ENCODE assay signal across 13 cellular contexts in genomic region chr1:41689596-41689995, GRCh38.
DNase-seq lines count a peak whose midpoint lies in the region; ATAC-seq and TF ChIP-seq lines count a peak whose summit lies in the region.
"Had no signal": no experiment of that assay in that cellular context is flagged by ENCODE, and none has a peak within 500 bp of the region (broad histone marks: within the 10 kb centered on the region; RNA-seq: fewer than 3 reads in every experiment).

No MANE protein-coding gene starts in this region.

- no peak overlapping the region for H2BK5ac ChIP-seq in IMR-90 (ENCODE audit: low read depth, low read length, poor library complexity, severe bottlenecking)

- BruUV-seq in IMR-90 (replicated peaks; lab: Mats Ljungman, UMichigan): no TSS peak

- H4K5ac ChIP-seq in IMR-90 (ENCODE audit: low read depth, low read length): no peak overlapping the region

- peaks cover 8% of the 10 kb centered on the region; the same call in 1 of the 2 replicates for H3K9me1 ChIP-seq in IMR-90 (ENCODE audit: insufficient read depth, low read length)

- H2AFZ ChIP-seq in IMR-90 (replicated peaks; ENCODE audit: low read length, poor library complexity): peak overlapping the region; percentile 59

- no peak for DNase-seq in IMR-90
- peak in 44 of 61 donors; percentile 14 to 85 (median 53) for DNase-seq in caudate nucleus (lab: John Stamatoyannopoulos, UW)
- no peak for DNase-seq in left lung
- no peak for DNase-seq in sigmoid colon
- DNase-seq in HEK293T (ENCODE audit: extremely low spot score): no peak
- no peak for DNase-seq in NCI-H2196 treated with DMSO at 0.1 percent for 48 hours (lab: John Stamatoyannopoulos, UW; ENCODE audit: unreplicated experiment)
- DNase-seq: activated CD4-positive, alpha-beta T cell treated with anti-CD3 and anti-CD28 coated beads for 36 hours; activated T-cell treated with anti-CD3 and anti-CD28 coated beads for 4 hours; CD4-positive, alpha-beta T cell; NCI-H82; T-helper 2 cell had no signal

- CTCF ChIA-PET in IMR-90 (lab: Yijun Ruan, JAX) (interaction anchor here (0.5 kb wide), 1 partner anchor 82 kb away, joined by 3 read pairs; no protein-coding TSS in a partner anchor), HEK293T (lab: Yijun Ruan, JAX) (interaction anchor here (1.1 kb wide), 1 partner anchor 112 kb away, joined by 3 read pairs; no protein-coding TSS in a partner anchor)

- no peak for TF ChIP-seq POLR2A in IMR-90 (IDR thresholded peaks at IDR 0.05; ENCODE audit: low read depth, low read length)
- TF ChIP-seq POLR2A in sigmoid colon (IDR thresholded peaks at IDR 0.05): no peak

- H3K4me3 Mint-ChIP-seq in stimulated activated memory B cell treated with anti-CD40 and anti-IgM and Interleukin-4, amounts not matched to agents 10 μg/mL and 1 μg/mL and 100 μg/mL, for 72 hours: no peak overlapping the region
- H3K4me3 Mint-ChIP-seq: activated CD4-positive, alpha-beta T cell treated with anti-CD3 and anti-CD28 coated beads for 36 hours; CD4-positive, alpha-beta T cell had no signal

- H4K8ac ChIP-seq in IMR-90 (ENCODE audit: low read depth in 2 of 2, low read length in 2 of 2): no peak overlapping the region

- no peaks in the 10 kb centered on the region for H3K36me3 Mint-ChIP-seq in stimulated activated memory B cell treated with anti-CD40 and anti-IgM and Interleukin-4, amounts not matched to agents 10 μg/mL and 1 μg/mL and 100 μg/mL, for 72 hours

- intact Hi-C loops in IMR-90 (cut with micrococcal nuclease) (no loop called here), left lung (cut with DNase I) (no loop called here), sigmoid colon (cut with DNase I) (no loop called here)

- no peak overlapping the region for H3K9ac ChIP-seq in IMR-90 (ENCODE audit: low read depth, low read length)

- no peaks in the 10 kb centered on the region for H3K36me3 ChIP-seq in IMR-90 (ENCODE audit: control insufficient read depth, insufficient read depth, low read length)
- no peaks in the 10 kb centered on the region for H3K36me3 ChIP-seq in left lung
- no peaks in the 10 kb centered on the region for H3K36me3 ChIP-seq in sigmoid colon

- no peak overlapping the region for H3K4ac ChIP-seq in IMR-90 (ENCODE audit: low read depth, low read length)

- no CpG with 5 or more reads among the region's 7 CpGs for WGBS in IMR-90 (ENCODE audit: extremely low coverage in 2 of 2, insufficient read length in 1 of 2), 2 experiments
- 81 to 82% methylated on average over 7 of the region's 7 CpGs for WGBS in sigmoid colon, 2 donors

- no peak overlapping the region for H3K18ac ChIP-seq in IMR-90 (ENCODE audit: low read depth, low read length)

- peak overlapping the region; percentile 9 for H3K27ac Mint-ChIP-seq in stimulated activated memory B cell treated with anti-CD40 and anti-IgM and Interleukin-4, amounts not matched to agents 10 μg/mL and 1 μg/mL and 100 μg/mL, for 72 hours
- H3K27ac Mint-ChIP-seq: activated CD4-positive, alpha-beta T cell treated with anti-CD3 and anti-CD28 coated beads for 36 hours; CD4-positive, alpha-beta T cell had no signal

- no peaks in the 10 kb centered on the region for H3K9me3 Mint-ChIP-seq in stimulated activated memory B cell treated with anti-CD40 and anti-IgM and Interleukin-4, amounts not matched to agents 10 μg/mL and 1 μg/mL and 100 μg/mL, for 72 hours
- H3K9me3 Mint-ChIP-seq: CD4-positive, alpha-beta T cell had no signal

- H3K79me1 ChIP-seq in IMR-90 (ENCODE audit: low read depth in 1 of 2, low read length in 2 of 2): no peaks in the 10 kb centered on the region

- TF ChIP-seq EP300 in sigmoid colon (IDR thresholded peaks at IDR 0.05): no peak

- H4K91ac ChIP-seq in IMR-90 (ENCODE audit: insufficient read depth, low read depth, low read length): no peak overlapping the region

- TF ChIP-seq CTCF in IMR-90 (conservative IDR thresholded peaks at IDR 0.05; ENCODE audit: low read depth, low read length) (no peak), left lung (IDR thresholded peaks at IDR 0.05) (no peak), sigmoid colon (IDR thresholded peaks at IDR 0.05) (no peak)

- POLR2A ChIA-PET in IMR-90 (lab: Charles Lee; ENCODE audit: unreplicated experiment): no interaction called here
- POLR2A ChIA-PET in HEK293T (lab: Yijun Ruan, JAX): no interaction called here

- no peak for TF ChIP-seq RAD21 in IMR-90 (IDR thresholded peaks at IDR 0.05; ENCODE audit: low read length)

- H2AK9ac ChIP-seq in IMR-90 (replicated peaks; ENCODE audit: low read depth, low read length, poor library complexity): no peak overlapping the region

- no peak overlapping the region for H2AK5ac ChIP-seq in IMR-90 (ENCODE audit: low read depth, low read length)

- no peak overlapping the region; the same call in 2 of the 3 replicates for H2BK15ac ChIP-seq in IMR-90 (ENCODE audit: low read depth, low read length)

- no peaks in the 10 kb centered on the region for H3K27me3 ChIP-seq in IMR-90 (ENCODE audit: control insufficient read depth, insufficient read depth, low read length)
- no peaks in the 10 kb centered on the region for H3K27me3 ChIP-seq in left lung
- no peaks in the 10 kb centered on the region for H3K27me3 ChIP-seq in sigmoid colon

- H3K4me1 ChIP-seq in IMR-90 (ENCODE audit: control insufficient read depth, insufficient read depth, low read length): no peaks in the 10 kb centered on the region
- H3K4me1 ChIP-seq in left lung: peaks cover 0 to 37% of the 10 kb centered on the region in 2 donors
- H3K4me1 ChIP-seq in sigmoid colon: peaks cover 0 to 2% (median 0%) of the 10 kb centered on the region in 4 donors

- H3K4me2 ChIP-seq in IMR-90 (ENCODE audit: low read depth, low read length): no peak overlapping the region

- no peak overlapping the region for H3K27ac ChIP-seq in IMR-90 (ENCODE audit: insufficient read depth, low read length)
- H3K27ac ChIP-seq in caudate nucleus (ENCODE audit: low read depth, low read length): peak overlapping the region; percentile 69
- H3K27ac ChIP-seq in left lung: no peak overlapping the region
- no peak overlapping the region for H3K27ac ChIP-seq in sigmoid colon

- H3K4me3 ChIP-seq in IMR-90 (ENCODE audit: insufficient read depth, low read depth, low read length) (no peak overlapping the region), left lung (no peak overlapping the region), sigmoid colon (no peak overlapping the region)
- H3K4me3 ChIP-seq: lung had no signal

- ATAC-seq in IMR-90 (ENCODE audit: low read depth) (no peak), left lung (peak; percentile 25)
- no peak for ATAC-seq in stimulated activated memory B cell treated with anti-CD40 and anti-IgM and Interleukin-4, amounts not matched to agents 10 μg/mL and 1 μg/mL and 100 μg/mL, for 72 hours
- ATAC-seq: activated CD4-positive, alpha-beta T cell treated with anti-CD3 and anti-CD28 coated beads for 36 hours had no signal

- peaks cover 40% of the 10 kb centered on the region for H3K4me1 Mint-ChIP-seq in stimulated activated memory B cell treated with anti-CD40 and anti-IgM and Interleukin-4, amounts not matched to agents 10 μg/mL and 1 μg/mL and 100 μg/mL, for 72 hours

- dilution Hi-C loops in IMR-90 (cut with HindIII; ENCODE audit: low sequenced_read_pairs, unreplicated experiment): no loop called here

- in situ Hi-C loops in IMR-90 (cut with MboI; ENCODE audit: low sequenced_read_pairs): no loop called here

- no peaks in the 10 kb centered on the region for H4K20me1 ChIP-seq in IMR-90 (ENCODE audit: insufficient read depth, low read length)

- H3K23ac ChIP-seq in IMR-90 (ENCODE audit: low read depth, low read length): no peak overlapping the region

- H2BK20ac ChIP-seq in IMR-90 (ENCODE audit: low read depth, low read length): no peak overlapping the region

- no peak overlapping the region for H2BK120ac ChIP-seq in IMR-90 (ENCODE audit: low read depth, low read length)

- no peaks in the 10 kb centered on the region for H3K27me3 Mint-ChIP-seq in stimulated activated memory B cell treated with anti-CD40 and anti-IgM and Interleukin-4, amounts not matched to agents 10 μg/mL and 1 μg/mL and 100 μg/mL, for 72 hours
- H3K27me3 Mint-ChIP-seq: activated CD4-positive, alpha-beta T cell treated with anti-CD3 and anti-CD28 coated beads for 36 hours; CD4-positive, alpha-beta T cell had no signal

- no peak overlapping the region for H3K56ac ChIP-seq in IMR-90 (ENCODE audit: extremely low read depth, insufficient read depth, low read length)

- H3K14ac ChIP-seq in IMR-90 (replicated peaks; ENCODE audit: low read depth, low read length): no peak overlapping the region

- H3K9me3 ChIP-seq in IMR-90 (ENCODE audit: control insufficient read depth, insufficient read depth, low read length) (no peaks in the 10 kb centered on the region), left lung (no peaks in the 10 kb centered on the region), sigmoid colon (no peaks in the 10 kb centered on the region)

TF ChIP-seq in IMR-90, 13 proteins besides CTCF, POLR2A, EP300 and RAD21 (continues in another document):
- TF ChIP-seq RCOR1 (IDR thresholded peaks at IDR 0.05; ENCODE audit: insufficient replicate concordance, low read length) (no peak), CHD1 (IDR thresholded peaks at IDR 0.05; ENCODE audit: low read depth, low read length) (no peak), MAFK (IDR thresholded peaks at IDR 0.05; ENCODE audit: low read depth, low read length) (no peak), MXI1 (IDR thresholded peaks at IDR 0.05; ENCODE audit: borderline replicate concordance, low read depth, low read length) (no peak), SMC3 (IDR thresholded peaks at IDR 0.05; ENCODE audit: low read depth, low read length) (no peak), FOS (IDR thresholded peaks at IDR 0.05; ENCODE audit: low read depth, low read length) (no peak)

TF ChIP-seq in HEK293T, 16 proteins besides CTCF, POLR2A, EP300 and RAD21:
- no peak for TF ChIP-seq ELF4 (IDR thresholded peaks at IDR 0.05)
- no peak for TF ChIP-seq LEF1 (IDR thresholded peaks at IDR 0.05; ENCODE audit: borderline replicate concordance)
- no peak for TF ChIP-seq BHLHE40 (IDR thresholded peaks at IDR 0.05; ENCODE audit: borderline replicate concordance)
- no peak for TF ChIP-seq HDGF (IDR thresholded peaks at IDR 0.05; ENCODE audit: borderline replicate concordance)
- TF ChIP-seq FOXM1 (IDR thresholded peaks at IDR 0.05; ENCODE audit: borderline replicate concordance): no peak
- no peak for TF ChIP-seq TARDBP (IDR thresholded peaks at IDR 0.05)
- no peak for TF ChIP-seq CTBP1 (IDR thresholded peaks at IDR 0.05; ENCODE audit: borderline replicate concordance)
- TF ChIP-seq ARNT (IDR thresholded peaks at IDR 0.05): no peak
- TF ChIP-seq L3MBTL2 (conservative IDR thresholded peaks at IDR 0.05): no peak

Comparison
In these comparisons a context has a peak if more than half of its experiments do, and no peak if none do; other contexts are left out.
1. DNase-seq: peak in caudate nucleus (44 of 61); none in IMR-90 (single experiment), left lung (0 of 2), sigmoid colon (single experiment), HEK293T (single experiment) and NCI-H2196 treated with DMSO at 0.1 percent for 48 hours (single experiment).